In the genomic region with DNA sequence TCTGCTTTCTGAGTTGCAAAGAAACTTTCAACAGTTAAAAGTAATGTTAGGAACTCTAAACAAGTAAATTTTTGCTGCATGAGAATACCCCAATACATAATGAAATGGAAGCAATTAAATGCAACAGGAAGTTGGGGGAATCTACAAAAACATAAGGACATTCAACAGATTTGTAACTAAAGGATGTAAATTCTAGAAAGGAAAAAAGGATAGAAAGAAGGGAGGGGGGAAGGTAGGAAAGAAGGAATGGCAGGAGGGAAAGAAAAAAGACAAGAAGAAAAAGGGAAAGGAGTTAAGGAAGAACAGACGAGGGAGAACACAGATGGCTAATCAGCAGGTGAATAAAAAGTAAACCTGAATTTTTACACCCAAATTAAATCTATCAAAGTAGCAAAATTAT, we compare ENCODE assay signal across 15 cellular contexts.
"Had no signal": no experiment of that assay in that cellular context is flagged by ENCODE, and none has a peak within 500 bp of the region (broad histone marks: within the 10 kb centered on the region; RNA-seq: fewer than 3 reads in every experiment).

No MANE protein-coding gene starts in this region.

- DNase-seq: activated CD4-positive, alpha-beta T cell treated with anti-CD3 and anti-CD28 coated beads for 4 hours; activated CD8-positive, alpha-beta memory T cell treated with anti-CD3 and anti-CD28 coated beads, Interleukin-2, amount 50 U/mL, for 4 hours; activated CD8-positive, alpha-beta T cell treated with anti-CD3 and anti-CD28 coated beads for 36 hours; activated naive CD4-positive, alpha-beta T cell treated with anti-CD3 and anti-CD28 coated beads, Interleukin-2, amount 10 ng/mL, durations not matched to agents 7 days and 5 days; adrenal gland; cortex of kidney; effector memory CD4-positive, alpha-beta T cell; gastrocnemius medialis; left ventricle myocardium superior; stimulated activated CD4-positive, alpha-beta T cell treated with anti-CD3 and anti-CD28 coated beads, Interleukin-4, amount 100 ng/mL, for 4 hours; WERI-Rb-1 had no signal

- H3K9me3 ChIP-seq: neutrophil had no signal

- H3K9me3 Mint-ChIP-seq: activated CD8-positive, alpha-beta T cell treated with anti-CD3 and anti-CD28 coated beads for 36 hours; activated naive CD4-positive, alpha-beta T cell treated with anti-CD3 and anti-CD28 coated beads, Interleukin-2, amount 10 ng/mL, durations not matched to agents 7 days and 5 days; activated T-helper 2 cell treated with anti-CD3 and anti-CD28 coated beads, Interferon-gamma antibody, Interleukin-2, Interleukin-4, amounts not matched to agents 10 μg/mL and 5 μg/mL and 100 μg/mL, durations not matched to agents 14 hours and 24 hours and 36 hours had no signal

- H3K27ac Mint-ChIP-seq: activated CD8-positive, alpha-beta T cell treated with anti-CD3 and anti-CD28 coated beads for 36 hours; activated naive CD4-positive, alpha-beta T cell treated with anti-CD3 and anti-CD28 coated beads, Interleukin-2, amount 10 ng/mL, durations not matched to agents 7 days and 5 days; activated T-helper 2 cell treated with anti-CD3 and anti-CD28 coated beads, Interferon-gamma antibody, Interleukin-2, Interleukin-4, amounts not matched to agents 10 μg/mL and 5 μg/mL and 100 μg/mL, durations not matched to agents 14 hours and 24 hours and 36 hours had no signal

- ATAC-seq: gastrocnemius medialis had no signal

- H3K36me3 ChIP-seq: adrenal gland, gastrocnemius medialis, neutrophil, tibial nerve, WERI-Rb-1 had no signal

- H3K36me3 Mint-ChIP-seq: activated naive CD4-positive, alpha-beta T cell treated with anti-CD3 and anti-CD28 coated beads, Interleukin-2, amount 10 ng/mL, durations not matched to agents 7 days and 5 days had no signal

- H3K27ac ChIP-seq: adrenal gland, epithelial cell of prostate, gastrocnemius medialis, neutrophil, tibial nerve, WERI-Rb-1 had no signal
